ENCODE assay signal across 8 cellular contexts in genomic region chr2:31138037-31138962, GRCh38. TPM values are rescaled to one million over a fixed set of nuclear protein-coding genes. Genes with fewer than 3 reads are reported as not detected.
DNase-seq lines count a peak whose midpoint lies in the region; ATAC-seq and TF ChIP-seq lines count a peak whose summit lies in the region.

TSS of gene GALNT14 (minus strand) at chr2:31138440. CDS start at chr2:31138086, 354 bp downstream.

- H2AFZ ChIP-seq in GM23248, result peak within 1 kb of the TSS; percentile 86

- WGBS in GM23248 (ENCODE audit: low coverage in 1 of 2, low lambda C conversion rate in 2 of 2, missing lambda C conversion rate in 2 of 2), 2 experiments, result 4 to 5% methylated on average over 56 to 91 of the region's 95 CpGs
- 2 to 4% (median 3%) methylated on average over 39 to 95 of the region's 95 CpGs for WGBS in heart left ventricle, 4 donors
- whole genome bisulfite sequencing in ovary, 3 donors, result 1 to 2% (median 1%) methylated on average over 55 to 95 of the region's 95 CpGs
- 1% methylated on average over 64 to 95 of the region's 95 CpGs for WGBS in aorta, 2 donors

- H3F3A ChIP-seq in GM23248 (ENCODE audit: insufficient read depth), result no peaks in the 10 kb centered on the region

- no peaks in the 10 kb centered on the region for H4K20me1 ChIP-seq in GM23248 (ENCODE audit: insufficient read depth)

- ATAC-seq in heart left ventricle, result peak; percentile 30 to 92 (median 82)
- peak; percentile 71 for ATAC-seq in aorta (ENCODE audit: low FRiP score)
- no peak for ATAC-seq in GM19328 (IDR thresholded peaks at IDR 0.05; ENCODE audit: unreplicated experiment)

- H3K4me1 ChIP-seq in GM23248 (ENCODE audit: insufficient read depth) (no peaks in the 10 kb centered on the region), adipocyte (ENCODE audit: control insufficient read depth, insufficient read depth, low read length) (peaks cover 5% of the 10 kb centered on the region), heart left ventricle (peaks cover 4 to 19% (median 14%) of the 10 kb centered on the region in 12 donors), ovary (ENCODE audit: insufficient read depth) (peaks cover 5% of the 10 kb centered on the region), aorta (ENCODE audit: control insufficient read depth in 1 of 2, insufficient read depth in 2 of 2, low read length in 2 of 2) (no peaks in the 10 kb centered on the region)

- TF ChIP-seq CTCF in heart left ventricle (IDR thresholded peaks at IDR 0.05) (peak in 11 of 12 donors; percentile 19 to 54 (median 43)), ovary (IDR thresholded peaks at IDR 0.05) (no peak)

- H3K27ac ChIP-seq in GM23248, result no peak within 1 kb of the TSS
- no peak within 1 kb of the TSS for H3K27ac ChIP-seq in heart left ventricle
- H3K27ac ChIP-seq in ovary, result no peak within 1 kb of the TSS
- no peak within 1 kb of the TSS for H3K27ac ChIP-seq in aorta (ENCODE audit: low read depth in 1 of 2, low read length in 2 of 2)

- DNase-seq in Caki2 (ENCODE audit: low read depth) (peak; percentile 91), GM23248 (peak; percentile 82), NCI-H748 (lab: John Stamatoyannopoulos, UW; ENCODE audit: unreplicated experiment) (peak; percentile 48), adipocyte (ENCODE audit: low read depth) (peak; percentile 84), heart left ventricle (peak; percentile 49 to 77 (median 54)), ovary (peak in 4 of 5 donors; percentile 9 to 44 (median 25)), aorta (peak; percentile 68 to 88)

- H3K4me3 ChIP-seq in GM23248 (peak within 1 kb of the TSS; percentile 78), adipocyte (ENCODE audit: low read length) (peak within 1 kb of the TSS; percentile 74), heart left ventricle (peak within 1 kb of the TSS; percentile 16 to 63 (median 56)), ovary (peak within 1 kb of the TSS; percentile 11), aorta (ENCODE audit: low read length in 2 of 2) (peak within 1 kb of the TSS; percentile 28 to 67)

- peaks cover 22% of the 10 kb centered on the region for H3K27me3 ChIP-seq in GM23248 (replicated peaks; ENCODE audit: insufficient read depth)
- H3K27me3 ChIP-seq in adipocyte (replicated peaks; ENCODE audit: control insufficient read depth, insufficient read depth, low read length), result peaks cover 63% of the 10 kb centered on the region
- peaks cover 9 to 53% (median 33%) of the 10 kb centered on the region in 9 donors for H3K27me3 ChIP-seq in heart left ventricle
- no peaks in the 10 kb centered on the region for H3K27me3 ChIP-seq in ovary
- H3K27me3 ChIP-seq in aorta (ENCODE audit: control insufficient read depth in 1 of 2, insufficient read depth in 2 of 2, low read length in 1 of 2), result no peaks in the 10 kb centered on the region

- in situ Hi-C loops in Caki2 (cut with HindIII; ENCODE audit: low pct_unique_long_range_greater_than_20kb, low sequenced_read_pairs), result no loop called here
- in situ Hi-C loops in GM23248 (cut with MboI), result no loop called here

- intact Hi-C loops in heart left ventricle (cut with DNase I), result loop anchor here in 1 of 10 donors (10.0 kb wide), 1 partner anchor 197 kb away; no protein-coding TSS in a partner anchor
- intact Hi-C loops in ovary (cut with DNase I), result no loop called here
- intact Hi-C loops in aorta (cut with DNase I), result no loop called here

- H3K4me2 ChIP-seq in GM23248 (ENCODE audit: unreplicated experiment), result peak within 1 kb of the TSS; percentile 82

- no peaks in the 10 kb centered on the region for H3K36me3 ChIP-seq in GM23248 (ENCODE audit: low read depth)
- H3K36me3 ChIP-seq in adipocyte (ENCODE audit: control insufficient read depth, insufficient read depth, low read length, severe bottlenecking), result no peaks in the 10 kb centered on the region
- no peaks in the 10 kb centered on the region for H3K36me3 ChIP-seq in heart left ventricle
- H3K36me3 ChIP-seq in ovary, result no peaks in the 10 kb centered on the region
- no peaks in the 10 kb centered on the region for H3K36me3 ChIP-seq in aorta (ENCODE audit: control insufficient read depth in 1 of 2, insufficient read depth in 2 of 2, low read length in 1 of 2)

- no peaks in the 10 kb centered on the region for H3K79me2 ChIP-seq in GM23248 (ENCODE audit: insufficient read depth)

- no peaks in the 10 kb centered on the region for H3K9me3 ChIP-seq in GM23248 (ENCODE audit: low read depth)
- no peaks in the 10 kb centered on the region for H3K9me3 ChIP-seq in adipocyte (ENCODE audit: control insufficient read depth, low read length)
- no peaks in the 10 kb centered on the region for H3K9me3 ChIP-seq in heart left ventricle
- H3K9me3 ChIP-seq in ovary, result no peaks in the 10 kb centered on the region
- H3K9me3 ChIP-seq in aorta (ENCODE audit: control insufficient read depth, low read length), result no peaks in the 10 kb centered on the region

- no peak for TF ChIP-seq EP300 in ovary (IDR thresholded peaks at IDR 0.05)

- H3K9ac ChIP-seq in GM23248, result peak within 1 kb of the TSS; percentile 42
- no peak within 1 kb of the TSS for H3K9ac ChIP-seq in adipocyte (ENCODE audit: low read length)

- no peaks in the 10 kb centered on the region for H3K9me2 ChIP-seq in GM23248 (ENCODE audit: insufficient read depth)

- no peak for TF ChIP-seq POLR2A in heart left ventricle (IDR thresholded peaks at IDR 0.05)
- TF ChIP-seq POLR2A in ovary (IDR thresholded peaks at IDR 0.05), result no peak

RNA-seq across cellular contexts. Expression of gene GALNT14, which starts in this region (rescaled TPM):
- 251 and 276 TPM in 2 replicates for total RNA-seq in Caki2 (2014; rRNA removed; shearing (Covaris generic); ENCODE audit: low replicate concordance)
- 1.4 and 3.5 TPM in 2 replicates for total RNA-seq in GM23248 (2014; rRNA removed; shearing (Covaris generic))
- polyA plus RNA-seq in GM23248 (2016; fragmentation: Nextera tagmentation; extraction: Ambion mirVana) (2.3 and 3.2 TPM in 2 replicates), heart left ventricle (under 1 TPM; 0.29 to 0.42 TPM), ovary (1 to 10 TPM in 1 of 2 donors, under 1 TPM in 1; 0.28 to 1.6 TPM), aorta (under 1 TPM in 1 of 2 donors, not detected in 1; 0.74 TPM)
- total RNA-seq in heart left ventricle (1 to 10 TPM in 5 of 9 donors, under 1 TPM in 2, not detected in 2; 0.44 to 2.4 (median 1.0) TPM), ovary (1 to 10 TPM in 4 of 7 donors, not detected in 3; 1.1 to 9.8 (median 1.6) TPM), aorta (1 to 10 TPM; 1.2 to 1.7 TPM)

Comparison
In these comparisons a context has a peak if more than half of its experiments do, and no peak if none do; other contexts are left out.
1. RNA of gene GALNT14 (total RNA-seq): 251 to 276 TPM in Caki2; 1.4 to 3.5 TPM in GM23248, 1.2 to 1.7 TPM in aorta, 1.1 to 9.8 TPM in ovary and 0.44 to 2.4 TPM in heart left ventricle; every median in the first group is over 10 times any median in the second.
2. DNase-seq: peak in every context shown above with its lines; median percentile 91 in Caki2; 84 in adipocyte; 82 in GM23248; 78 in aorta; 54 in heart left ventricle; 48 in NCI-H748; 25 in ovary.
3. H3K4me3 ChIP-seq: peak in every context shown above with its lines; median percentile 78 in GM23248; 74 in adipocyte; 56 in heart left ventricle; 48 in aorta; 11 in ovary.
4. CTCF ChIP-seq: peak in heart left ventricle (11 of 12); none in ovary (0 of 3).